In the genomic region with DNA sequence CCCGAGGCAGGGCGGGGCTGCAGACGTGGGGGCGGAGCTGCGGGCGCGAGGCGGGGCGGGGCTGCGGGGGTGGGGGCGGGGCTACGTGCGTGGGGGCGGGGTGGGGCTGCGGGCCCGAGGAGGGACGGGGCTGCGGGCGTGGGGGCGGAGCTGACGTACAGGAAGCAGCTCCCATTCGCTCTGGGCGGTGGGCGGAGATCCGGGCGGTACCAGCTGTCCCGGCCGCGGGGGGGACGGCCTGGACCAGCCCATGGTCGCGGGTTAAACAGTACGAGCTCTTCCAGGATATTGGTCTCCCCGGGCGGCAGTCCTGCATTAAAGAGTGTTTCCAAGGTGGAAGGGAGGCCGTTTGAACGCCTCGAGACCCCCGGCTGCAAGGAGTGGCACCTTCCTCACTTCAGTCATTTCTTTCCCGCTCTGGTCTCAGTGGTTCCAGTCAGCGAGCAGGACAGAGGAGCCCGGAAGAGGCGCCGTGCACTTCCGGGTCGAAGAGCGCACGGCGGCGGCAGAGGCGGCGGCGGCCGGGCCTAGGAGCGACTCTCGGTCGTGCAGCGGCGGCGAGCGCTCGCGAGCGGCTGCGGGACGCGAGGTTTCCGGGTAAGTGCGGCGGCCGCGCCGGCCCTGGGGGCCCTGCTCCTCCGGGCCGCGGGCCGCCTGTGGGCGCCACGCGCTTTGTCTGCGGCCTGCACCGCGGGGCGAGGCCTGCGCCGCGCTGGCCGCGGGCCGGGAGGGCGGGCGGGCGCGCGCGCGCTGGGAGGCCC, we compare ENCODE assay signal across 8 cellular contexts. TPM values are rescaled to one million over a fixed set of nuclear protein-coding genes. Genes with fewer than 3 reads are reported as not detected.
DNase-seq lines count a peak whose midpoint lies in the region; ATAC-seq and TF ChIP-seq lines count a peak whose summit lies in the region.

A gene with protein sequence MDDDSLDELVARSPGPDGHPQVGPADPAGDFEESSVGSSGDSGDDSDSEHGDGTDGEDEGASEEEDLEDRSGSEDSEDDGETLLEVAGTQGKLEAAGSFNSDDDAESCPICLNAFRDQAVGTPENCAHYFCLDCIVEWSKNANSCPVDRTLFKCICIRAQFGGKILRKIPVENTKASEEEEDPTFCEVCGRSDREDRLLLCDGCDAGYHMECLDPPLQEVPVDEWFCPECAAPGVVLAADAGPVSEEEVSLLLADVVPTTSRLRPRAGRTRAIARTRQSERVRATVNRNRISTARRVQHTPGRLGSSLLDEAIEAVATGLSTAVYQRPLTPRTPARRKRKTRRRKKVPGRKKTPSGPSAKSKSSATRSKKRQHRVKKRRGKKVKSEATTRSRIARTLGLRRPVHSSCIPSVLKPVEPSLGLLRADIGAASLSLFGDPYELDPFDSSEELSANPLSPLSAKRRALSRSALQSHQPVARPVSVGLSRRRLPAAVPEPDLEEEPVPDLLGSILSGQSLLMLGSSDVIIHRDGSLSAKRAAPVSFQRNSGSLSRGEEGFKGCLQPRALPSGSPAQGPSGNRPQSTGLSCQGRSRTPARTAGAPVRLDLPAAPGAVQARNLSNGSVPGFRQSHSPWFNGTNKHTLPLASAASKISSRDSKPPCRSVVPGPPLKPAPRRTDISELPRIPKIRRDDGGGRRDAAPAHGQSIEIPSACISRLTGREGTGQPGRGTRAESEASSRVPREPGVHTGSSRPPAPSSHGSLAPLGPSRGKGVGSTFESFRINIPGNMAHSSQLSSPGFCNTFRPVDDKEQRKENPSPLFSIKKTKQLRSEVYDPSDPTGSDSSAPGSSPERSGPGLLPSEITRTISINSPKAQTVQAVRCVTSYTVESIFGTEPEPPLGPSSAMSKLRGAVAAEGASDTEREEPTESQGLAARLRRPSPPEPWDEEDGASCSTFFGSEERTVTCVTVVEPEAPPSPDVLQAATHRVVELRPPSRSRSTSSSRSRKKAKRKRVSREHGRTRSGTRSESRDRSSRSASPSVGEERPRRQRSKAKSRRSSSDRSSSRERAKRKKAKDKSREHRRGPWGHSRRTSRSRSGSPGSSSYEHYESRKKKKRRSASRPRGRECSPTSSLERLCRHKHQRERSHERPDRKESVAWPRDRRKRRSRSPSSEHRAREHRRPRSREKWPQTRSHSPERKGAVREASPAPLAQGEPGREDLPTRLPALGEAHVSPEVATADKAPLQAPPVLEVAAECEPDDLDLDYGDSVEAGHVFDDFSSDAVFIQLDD (N-terminal part only) (plus strand): TSS at position 475 of the 761 bp plus-strand sequence. CDS start 5,043 bp downstream, outside the sequence.

- no peak for TF ChIP-seq CTCF in epithelial cell of esophagus (IDR thresholded peaks at IDR 0.05; ENCODE audit: insufficient read depth, low read depth, low read length, missing control alignments)
- no peak for TF ChIP-seq CTCF in mucosa of descending colon (IDR thresholded peaks at IDR 0.05)

- H3K4me3 ChIP-seq in epithelial cell of esophagus (ENCODE audit: low read length) = peak within 1 kb of the TSS; percentile 93
- H3K4me3 ChIP-seq in mucosa of descending colon = peak within 1 kb of the TSS; percentile 57

- H3K27me3 Mint-ChIP-seq in IgD-negative memory B cell = peaks cover 13% of the 10 kb centered on the region

- peaks cover 20 to 30% (median 23%) of the 10 kb centered on the region in 3 donors for H3K4me1 Mint-ChIP-seq in IgD-negative memory B cell

- H3K9me3 ChIP-seq in mucosa of descending colon = no peaks in the 10 kb centered on the region

- H3K36me3 Mint-ChIP-seq in IgD-negative memory B cell = no peaks in the 10 kb centered on the region

- peak within 1 kb of the TSS; percentile 94 to 99 (median 97) for H3K4me3 Mint-ChIP-seq in IgD-negative memory B cell

- peak within 1 kb of the TSS; percentile 92 to 99 (median 99) for H3K27ac Mint-ChIP-seq in IgD-negative memory B cell

- peaks cover 34% of the 10 kb centered on the region for H3K4me1 ChIP-seq in mucosa of descending colon (ENCODE audit: low read depth)

- H3K9me3 Mint-ChIP-seq in IgD-negative memory B cell = peaks cover 0 to 2% (median 0%) of the 10 kb centered on the region in 3 donors

- H3K36me3 ChIP-seq in mucosa of descending colon (ENCODE audit: low read depth) = no peaks in the 10 kb centered on the region

- DNase-seq in DMS 273 treated with DMSO at 0.1 percent for 48 hours (lab: John Stamatoyannopoulos, UW) = peak; percentile 58
- peak; percentile 96 for DNase-seq in OCI-M1 (lab: John Stamatoyannopoulos, UW)
- DNase-seq in activated T-cell treated with anti-CD3 and anti-CD28 coated beads for 24 hours (ENCODE audit: low read depth) = peak; percentile 90
- peak; percentile 95 for DNase-seq in epithelial cell of esophagus (ENCODE audit: low read depth)
- DNase-seq in mucosa of descending colon = peak; percentile 94 to 99 (median 96)
- DNase-seq in stimulated activated CD8-positive, alpha-beta memory T cell treated with anti-CD3 and anti-CD28 coated beads, Interleukin-4, amount 100 ng/mL, for 1 hour (ENCODE audit: low read depth in 2 of 2, low spot score in 1 of 2) = peak; percentile 88 to 94

- ATAC-seq in GM21529 (IDR thresholded peaks at IDR 0.05; ENCODE audit: unreplicated experiment) (peak; percentile 82), mucosa of descending colon (peak; percentile 91)

- intact Hi-C loops in mucosa of descending colon (cut with DNase I, micrococcal nuclease) = no loop called here

RNA-seq across cellular contexts. Expression of the gene that starts here (rescaled TPM):
- 15.4 TPM for polyA plus RNA-seq in IgD-negative memory B cell
- total RNA-seq in mucosa of descending colon = 10 to 100 TPM; 35.0 to 40.2 (median 35.0) TPM

Comparison
In these comparisons a context has a peak if more than half of its experiments do, and no peak if none do; other contexts are left out.
1. Peak in every context shown above with its lines: DNase-seq, ATAC-seq and H3K4me3 ChIP-seq.